In the genomic region with DNA sequence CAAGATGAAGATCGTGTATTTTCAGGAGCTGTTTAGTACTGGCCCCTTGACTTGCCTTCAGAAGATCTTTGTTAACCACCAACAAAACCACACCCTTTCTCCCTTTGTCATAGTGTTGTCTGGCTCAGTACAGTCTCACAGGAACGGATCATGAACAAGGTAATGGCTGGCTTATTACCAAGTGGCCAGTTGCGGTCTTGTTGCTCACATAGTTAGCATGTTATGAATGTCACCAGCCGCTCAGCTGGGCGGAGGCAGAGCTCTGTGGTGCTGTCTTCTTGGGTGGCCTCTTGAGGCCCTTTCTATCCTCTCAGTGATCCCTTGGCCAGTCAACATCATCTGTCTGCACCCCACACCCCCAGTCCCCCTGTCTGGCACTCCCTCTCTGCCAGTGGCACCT, we compare ENCODE assay signal across 14 cellular contexts. TPM values are rescaled to one million over a fixed set of nuclear protein-coding genes. Genes with fewer than 3 reads are reported as not detected.
A peak's percentile ranks its signal among the peaks of the same experiment; 100 is the strongest.
DNase-seq lines count a peak whose midpoint lies in the region; ATAC-seq and TF ChIP-seq lines count a peak whose summit lies in the region.
"Had no signal": no experiment of that assay in that cellular context is flagged by ENCODE, and none has a peak within 500 bp of the region (broad histone marks: within the 10 kb centered on the region; RNA-seq: fewer than 3 reads in every experiment).

No MANE protein-coding gene starts in this region.

- DNase-seq in CD4-positive, CD25-positive, alpha-beta regulatory T cell, result no peak
- peak; percentile 97 for DNase-seq in HT1080 (ENCODE audit: low read depth)
- peak in 3 of 4 donors; percentile 38 to 71 (median 69) for DNase-seq in body of pancreas
- no peak for DNase-seq in MV-4-11 (lab: John Stamatoyannopoulos, UW)
- DNase-seq in endodermal cell, result no peak
- DNase-seq: activated CD4-positive, CD25-positive, alpha-beta regulatory T cell; activated naive CD4-positive, alpha-beta T cell treated with anti-CD3 and anti-CD28 coated beads, Interleukin-2, amount 10 ng/mL, durations not matched to agents 7 days and 5 days; NCI-H146; posterior cingulate gyrus; upper lobe of right lung had no signal

- 58 to 69% methylated on average over 5 of the region's 5 CpGs for WGBS in body of pancreas, 2 donors
- 92 to 96% methylated on average over 5 of the region's 5 CpGs for WGBS in endodermal cell (ENCODE audit: insufficient coverage in 1 of 2, insufficient read length in 1 of 2), 2 experiments

- no peak overlapping the region for H3K4me3 ChIP-seq in CD4-positive, CD25-positive, alpha-beta regulatory T cell (ENCODE audit: low read depth, low read length)
- no peak overlapping the region for H3K4me3 ChIP-seq in body of pancreas
- H3K4me3 ChIP-seq in endodermal cell (ENCODE audit: low read length), result no peak overlapping the region
- H3K4me3 ChIP-seq: PC-9, upper lobe of right lung had no signal

- H3K9me3 ChIP-seq in CD4-positive, CD25-positive, alpha-beta regulatory T cell (ENCODE audit: control insufficient read depth in 2 of 2, low read length in 2 of 2), result no peaks in the 10 kb centered on the region
- no peaks in the 10 kb centered on the region for H3K9me3 ChIP-seq in body of pancreas
- no peaks in the 10 kb centered on the region for H3K9me3 ChIP-seq in endodermal cell (ENCODE audit: control insufficient read depth, low read length)
- H3K9me3 ChIP-seq: upper lobe of right lung had no signal

- H3K9me3 Mint-ChIP-seq in CD4-positive, CD25-positive, alpha-beta regulatory T cell, result peaks cover 0 to 1% (median 0%) of the 10 kb centered on the region in 7 donors
- H3K9me3 Mint-ChIP-seq in nephron (no peaks in the 10 kb centered on the region), endodermal cell (no peaks in the 10 kb centered on the region)
- H3K9me3 Mint-ChIP-seq: activated naive CD4-positive, alpha-beta T cell treated with anti-CD3 and anti-CD28 coated beads, Interleukin-2, amount 10 ng/mL, durations not matched to agents 7 days and 5 days had no signal

- intact Hi-C loops in body of pancreas (cut with DNase I), result no loop called here

- no peak for TF ChIP-seq POLR2A in body of pancreas (IDR thresholded peaks at IDR 0.05)

- H3K27me3 Mint-ChIP-seq in CD4-positive, CD25-positive, alpha-beta regulatory T cell, result peaks cover 17% of the 10 kb centered on the region
- H3K27me3 Mint-ChIP-seq in nephron (ENCODE audit: low read depth) (peaks cover 12% of the 10 kb centered on the region), endodermal cell (ENCODE audit: insufficient read depth) (no peaks in the 10 kb centered on the region)

- peaks cover 0 to 6% (median 4%) of the 10 kb centered on the region in 4 donors for H3K4me1 Mint-ChIP-seq in CD4-positive, CD25-positive, alpha-beta regulatory T cell
- peaks cover 44% of the 10 kb centered on the region for H3K4me1 Mint-ChIP-seq in nephron
- H3K4me1 Mint-ChIP-seq in endodermal cell, result peaks cover 59% of the 10 kb centered on the region

- no peak for TF ChIP-seq CTCF in body of pancreas (IDR thresholded peaks at IDR 0.05)
- TF ChIP-seq CTCF in nephron (IDR thresholded peaks at IDR 0.05; ENCODE audit: unreplicated experiment in 3 of 3), result no peak
- no peak for TF ChIP-seq CTCF in endodermal cell (conservative IDR thresholded peaks at IDR 0.05)

- no peak overlapping the region for H3K27ac ChIP-seq in CD4-positive, CD25-positive, alpha-beta regulatory T cell (ENCODE audit: insufficient read depth, low read length, poor library complexity, severe bottlenecking)
- H3K27ac ChIP-seq in body of pancreas, result peak overlapping the region in 3 of 4 donors; percentile 9 to 65 (median 42)
- no peak overlapping the region for H3K27ac ChIP-seq in endodermal cell (ENCODE audit: low read depth, low read length)
- H3K27ac ChIP-seq: PC-9, upper lobe of right lung had no signal

- H3K27me3 ChIP-seq in CD4-positive, CD25-positive, alpha-beta regulatory T cell (ENCODE audit: control insufficient read depth, insufficient read depth, low read length), result no peaks in the 10 kb centered on the region
- H3K27me3 ChIP-seq in body of pancreas (no peaks in the 10 kb centered on the region), endodermal cell (ENCODE audit: control insufficient read depth, insufficient read depth, low read length, poor library complexity, severe bottlenecking) (no peaks in the 10 kb centered on the region)
- H3K27me3 ChIP-seq: upper lobe of right lung had no signal

- H3K27ac Mint-ChIP-seq in CD4-positive, CD25-positive, alpha-beta regulatory T cell, result peak overlapping the region in 2 of 3 donors; percentile 4 to 29
- H3K27ac Mint-ChIP-seq in nephron (peak overlapping the region in 2 of 3 experiments; percentile 44 to 61), endodermal cell (no peak overlapping the region)
- H3K27ac Mint-ChIP-seq: activated naive CD4-positive, alpha-beta T cell treated with anti-CD3 and anti-CD28 coated beads, Interleukin-2, amount 10 ng/mL, durations not matched to agents 7 days and 5 days had no signal

- no peaks in the 10 kb centered on the region for H3K36me3 ChIP-seq in CD4-positive, CD25-positive, alpha-beta regulatory T cell (ENCODE audit: control insufficient read depth, insufficient read depth, low read length)
- H3K36me3 ChIP-seq in body of pancreas (replicated peaks in 1 of 2; ENCODE audit: insufficient read depth in 1 of 2, low read depth in 2 of 2) (no peaks in the 10 kb centered on the region), endodermal cell (ENCODE audit: control insufficient read depth, insufficient read depth, low read length) (no peaks in the 10 kb centered on the region)
- H3K36me3 ChIP-seq: upper lobe of right lung had no signal

- no peak for ATAC-seq in CD4-positive, CD25-positive, alpha-beta regulatory T cell (ENCODE audit: low read depth in 2 of 2)
- ATAC-seq in body of pancreas (peak; percentile 28), HG02588 (IDR thresholded peaks at IDR 0.05; ENCODE audit: unreplicated experiment) (no peak), HG02610 (IDR thresholded peaks at IDR 0.05; ENCODE audit: unreplicated experiment) (no peak)
- ATAC-seq: upper lobe of right lung had no signal

- H3K4me1 ChIP-seq in CD4-positive, CD25-positive, alpha-beta regulatory T cell (ENCODE audit: control insufficient read depth, insufficient read depth, low read length, poor library complexity, severe bottlenecking), result peaks cover 8% of the 10 kb centered on the region
- H3K4me1 ChIP-seq in body of pancreas (peaks cover 47% of the 10 kb centered on the region), endodermal cell (ENCODE audit: control insufficient read depth, insufficient read depth, low read length) (peaks cover 28% of the 10 kb centered on the region)
- H3K4me1 ChIP-seq: upper lobe of right lung had no signal

- H3K4me3 Mint-ChIP-seq in CD4-positive, CD25-positive, alpha-beta regulatory T cell, result no peak overlapping the region
- no peak overlapping the region for H3K4me3 Mint-ChIP-seq in nephron
- H3K4me3 Mint-ChIP-seq in endodermal cell, result no peak overlapping the region
- H3K4me3 Mint-ChIP-seq: activated naive CD4-positive, alpha-beta T cell treated with anti-CD3 and anti-CD28 coated beads, Interleukin-2, amount 10 ng/mL, durations not matched to agents 7 days and 5 days had no signal

- no peak overlapping the region for H3K9ac ChIP-seq in endodermal cell (ENCODE audit: extremely low read depth, low read length, poor library complexity, severe bottlenecking)

- no peaks in the 10 kb centered on the region for H3K36me3 Mint-ChIP-seq in CD4-positive, CD25-positive, alpha-beta regulatory T cell
- H3K36me3 Mint-ChIP-seq in nephron (ENCODE audit: low read depth), result no peaks in the 10 kb centered on the region
- H3K36me3 Mint-ChIP-seq in endodermal cell (ENCODE audit: low read depth), result no peaks in the 10 kb centered on the region
- H3K36me3 Mint-ChIP-seq: activated naive CD4-positive, alpha-beta T cell treated with anti-CD3 and anti-CD28 coated beads, Interleukin-2, amount 10 ng/mL, durations not matched to agents 7 days and 5 days had no signal

RNA-seq across cellular contexts. Expression of a gene that starts 21.4 kb away (rescaled TPM):
- 2.6 TPM for total RNA-seq in CD4-positive, CD25-positive, alpha-beta regulatory T cell
- 1 to 10 TPM; 1.4 to 2.5 (median 1.9) TPM for polyA plus RNA-seq in CD4-positive, CD25-positive, alpha-beta regulatory T cell
- 24.8 and 29.1 TPM in 2 replicates for total RNA-seq in HT1080 (2014; rRNA removed; shearing (Covaris generic))
- 23.2 and 23.9 TPM in 2 replicates for polyA plus RNA-seq in HT1080 (2015; cell fraction: cytosol; rRNA removed)
- 27.9 and 28.0 TPM in 2 replicates for polyA plus RNA-seq in HT1080 (2015; cell fraction: nucleus; rRNA removed)
- total RNA-seq in body of pancreas, result 10 to 100 TPM in 1 of 2 donors, 1 to 10 TPM in 1; 7.9 to 15.3 TPM
- total RNA-seq in endodermal cell, result 1 to 10 TPM; 4.5 to 6.6 TPM
- polyA plus RNA-seq in endodermal cell (2013, experiment 1 of 2), result 2.8 TPM
- polyA plus RNA-seq in endodermal cell (2013, experiment 2 of 2), result 2.8 TPM

Comparison
In these comparisons a context has a peak if more than half of its experiments do, and no peak if none do; other contexts are left out.
1. DNase-seq: peak in HT1080 (single experiment) and body of pancreas (3 of 4); none in CD4-positive, CD25-positive, alpha-beta regulatory T cell (0 of 3), MV-4-11 (single experiment) and endodermal cell (single experiment).
2. H3K27ac ChIP-seq: peak in body of pancreas (3 of 4); none in CD4-positive, CD25-positive, alpha-beta regulatory T cell (single experiment) and endodermal cell (single experiment).